ENCODE assay signal across 17 cellular contexts in the genomic region with DNA sequence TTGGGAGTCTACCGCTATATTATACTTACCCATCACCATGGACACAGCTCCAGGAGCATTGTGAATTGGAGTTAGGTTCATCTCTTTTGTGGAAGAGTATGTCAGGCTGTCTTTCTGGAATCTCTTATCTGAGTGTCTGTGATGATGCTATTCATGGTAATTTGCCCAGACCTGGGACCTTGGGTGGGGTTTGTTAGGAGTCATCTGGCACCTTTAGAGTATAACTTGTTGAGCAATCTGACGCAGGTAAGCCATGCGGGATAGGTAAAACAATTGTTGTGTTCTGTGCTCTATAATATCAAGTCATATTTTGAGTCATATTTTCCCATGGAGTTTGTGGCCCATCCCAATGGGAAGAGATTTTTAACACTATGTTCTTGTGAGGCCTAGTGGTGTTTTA. TPM values are rescaled to one million over a fixed set of nuclear protein-coding genes. Genes with fewer than 3 reads are reported as not detected.
DNase-seq lines count a peak whose midpoint lies in the region; ATAC-seq and TF ChIP-seq lines count a peak whose summit lies in the region.
"Had no signal": no experiment of that assay in that cellular context is flagged by ENCODE, and none has a peak within 500 bp of the region (broad histone marks: within the 10 kb centered on the region; RNA-seq: fewer than 3 reads in every experiment).

No MANE protein-coding gene starts in this region.

- H3K9ac ChIP-seq in mammary epithelial cell (ENCODE audit: insufficient read depth, low read length) (no peak overlapping the region), trophoblast cell (ENCODE audit: low read length) (no peak overlapping the region)
- H3K9ac ChIP-seq: KMS-11 had no signal

- H2AFZ ChIP-seq in mammary epithelial cell (ENCODE audit: low read depth, low read length) (no peak overlapping the region), trophoblast cell (ENCODE audit: insufficient read depth, low read length, poor library complexity) (no peak overlapping the region)

- H3K27me3 ChIP-seq in mammary epithelial cell (ENCODE audit: insufficient read depth, low read length) (no peaks in the 10 kb centered on the region), trophoblast cell (ENCODE audit: insufficient read depth, low read length) (no peaks in the 10 kb centered on the region), tibial artery (no peaks in the 10 kb centered on the region)
- H3K27me3 ChIP-seq: Peyer's patch had no signal

- H3K79me2 ChIP-seq in mammary epithelial cell (ENCODE audit: insufficient read depth, low read length) = no peaks in the 10 kb centered on the region
- no peaks in the 10 kb centered on the region for H3K79me2 ChIP-seq in trophoblast cell (ENCODE audit: control insufficient read depth, insufficient read depth, low read length, poor library complexity)

- no peak overlapping the region for H2BK120ac ChIP-seq in trophoblast cell (ENCODE audit: insufficient read depth, low read length, poor library complexity)

- intact Hi-C loops in mammary epithelial cell (cut with micrococcal nuclease) = loop anchor here (10.0 kb wide), 1 partner anchor 53 kb away; a partner anchor contains a TSS
- intact Hi-C loops in tibial artery (cut with DNase I; ENCODE audit: low total_unique reads) = no loop called here

- TF ChIP-seq CTCF in mammary epithelial cell (conservative IDR thresholded peaks at IDR 0.05 in 1 of 2, IDR thresholded peaks at IDR 0.05 in 1 of 2; ENCODE audit: extremely low read depth in 1 of 2, insufficient read depth in 1 of 2, low read depth in 1 of 2, low read length in 2 of 2) = no peak
- TF ChIP-seq CTCF in tibial artery (IDR thresholded peaks at IDR 0.05) = no peak

- CTCF ChIA-PET in mammary epithelial cell (lab: Charles Lee; ENCODE audit: low non-redundant PET) = no interaction called here

- no peak overlapping the region for H2BK12ac ChIP-seq in trophoblast cell (ENCODE audit: low read length)

- no peaks in the 10 kb centered on the region for H3K79me1 ChIP-seq in trophoblast cell (ENCODE audit: low read length)

- H3K27ac ChIP-seq in mammary epithelial cell (ENCODE audit: insufficient read depth, low read depth, low read length) = peak overlapping the region; percentile 76
- H3K27ac ChIP-seq in trophoblast cell (ENCODE audit: low read depth, low read length) = no peak overlapping the region
- peak overlapping the region; percentile 45 to 52 for H3K27ac ChIP-seq in tibial artery
- H3K27ac ChIP-seq: KMS-11, Peyer's patch had no signal

- H3K4me1 ChIP-seq in mammary epithelial cell (ENCODE audit: insufficient read depth, low read length) = peaks cover 23% of the 10 kb centered on the region
- H3K4me1 ChIP-seq in trophoblast cell (ENCODE audit: control insufficient read depth in 1 of 2, insufficient read depth in 2 of 2, low read length in 2 of 2) = no peaks in the 10 kb centered on the region
- peaks cover 0 to 31% (median 13%) of the 10 kb centered on the region in 4 donors for H3K4me1 ChIP-seq in tibial artery
- H3K4me1 ChIP-seq: Peyer's patch had no signal

- H4K8ac ChIP-seq in trophoblast cell (ENCODE audit: low read depth, low read length) = no peak overlapping the region

- DNase-seq in mammary epithelial cell (peak; percentile 85), trophoblast cell (peak; percentile 58 to 76), tibial artery (no peak), hepatic stellate cell (ENCODE audit: low spot score) (no peak)
- DNase-seq in activated naive CD4-positive, alpha-beta T cell (lab: John Stamatoyannopoulos, UW) = no peak
- DNase-seq: CD8-positive, alpha-beta memory T cell; DMS79; NCI-H1417 treated with DMSO at 0.1 percent for 48 hours; NCI-H187 treated with DMSO at 0.1 percent for 48 hours; NCI-H2171 treated with DMSO at 0.1 percent for 48 hours; NCI-H446; NK-92 treated with Interleukin-12 subunit alpha and Interleukin-12 subunit beta, amount 100 ng/mL, for 24 hours; Peyer's patch had no signal

- dilution Hi-C loops in mammary epithelial cell (cut with HindIII; ENCODE audit: low sequenced_read_pairs) = no loop called here

- H4K91ac ChIP-seq in trophoblast cell (ENCODE audit: low read depth, low read length) = no peak overlapping the region

- ATAC-seq in esophagus mucosa = peak; percentile 86
- no peak for ATAC-seq in HG02571 (IDR thresholded peaks at IDR 0.05; ENCODE audit: unreplicated experiment)
- ATAC-seq: Right ventricle myocardium inferior had no signal

- H4K12ac ChIP-seq in trophoblast cell (ENCODE audit: low read depth, low read length) = no peak overlapping the region

- H3K9me3 ChIP-seq in mammary epithelial cell (replicated peaks; ENCODE audit: insufficient read depth, low read length) = no peaks in the 10 kb centered on the region
- H3K9me3 ChIP-seq in trophoblast cell (ENCODE audit: insufficient read depth, low read depth, low read length) = no peaks in the 10 kb centered on the region
- H3K9me3 ChIP-seq in tibial artery = no peaks in the 10 kb centered on the region
- H3K9me3 ChIP-seq: Peyer's patch had no signal

- H2AK5ac ChIP-seq in trophoblast cell (ENCODE audit: low read length) = no peak overlapping the region

- H3K4ac ChIP-seq in trophoblast cell (ENCODE audit: low read depth, low read length) = no peak overlapping the region

- no peaks in the 10 kb centered on the region for H3K36me3 ChIP-seq in mammary epithelial cell (ENCODE audit: insufficient read depth, low read length)
- no peaks in the 10 kb centered on the region for H3K36me3 ChIP-seq in trophoblast cell (ENCODE audit: control insufficient read depth in 1 of 2, insufficient read depth in 2 of 2, low read length in 2 of 2)
- H3K36me3 ChIP-seq in tibial artery = no peaks in the 10 kb centered on the region
- H3K36me3 ChIP-seq: Peyer's patch had no signal

- H3K4me3 ChIP-seq in mammary epithelial cell (replicated peaks in 1 of 3; ENCODE audit: insufficient read depth in 1 of 3, low read depth in 2 of 3, low read length in 3 of 3) (no peak overlapping the region), trophoblast cell (ENCODE audit: low read depth, low read length) (no peak overlapping the region), tibial artery (no peak overlapping the region)
- H3K4me3 ChIP-seq: Peyer's patch had no signal

- BruUV-seq in mammary epithelial cell (replicated peaks; lab: Mats Ljungman, UMichigan) = no TSS peak

- in situ Hi-C loops in mammary epithelial cell (cut with MboI; ENCODE audit: low sequenced_read_pairs in 2 of 2) = no loop called here

- no peak overlapping the region for H3K14ac ChIP-seq in trophoblast cell (ENCODE audit: low read length)

- H2BK5ac ChIP-seq in trophoblast cell (ENCODE audit: low read depth, low read length, poor library complexity) = no peak overlapping the region

- no peak overlapping the region for H3K18ac ChIP-seq in trophoblast cell (ENCODE audit: low read length)

- H3K23ac ChIP-seq in trophoblast cell (ENCODE audit: low read length) = no peak overlapping the region

- WGBS in mammary epithelial cell (ENCODE audit: low coverage, missing lambda C conversion rate) = 34% methylated on average over 3 of the region's 3 CpGs
- WGBS in trophoblast cell (ENCODE audit: extremely low coverage, insufficient coverage, insufficient read length) = no CpG with 5 or more reads among the region's 3 CpGs

- H4K20me1 ChIP-seq in mammary epithelial cell (ENCODE audit: insufficient read depth, low read length) = no peaks in the 10 kb centered on the region

- H3K4me2 ChIP-seq in mammary epithelial cell (ENCODE audit: insufficient read depth, low read depth, low read length) (peak overlapping the region; percentile 21), trophoblast cell (ENCODE audit: low read length) (no peak overlapping the region)
- H3K4me2 ChIP-seq: KMS-11 had no signal

RNA-seq across cellular contexts. Expression of a gene that starts 49.7 kb away (rescaled TPM):
- 1 to 10 TPM; 5.0 to 7.3 TPM for total RNA-seq in mammary epithelial cell
- 14.0 TPM for polyA plus RNA-seq in mammary epithelial cell
- 51.5 TPM for polyA minus RNA-seq in mammary epithelial cell
- total RNA-seq in esophagus mucosa = 4.5 TPM
- polyA plus RNA-seq in trophoblast cell (2013) = 10.8 and 11.0 TPM in 2 replicates

Comparison
In these comparisons a context has a peak if more than half of its experiments do, and no peak if none do; other contexts are left out.
1. DNase-seq: peak in mammary epithelial cell (single experiment) and trophoblast cell (2 of 2); none in tibial artery (0 of 2), hepatic stellate cell (single experiment) and activated naive CD4-positive, alpha-beta T cell (0 of 4).